ENCODE assay signal across 1 cellular context in the genomic region with DNA sequence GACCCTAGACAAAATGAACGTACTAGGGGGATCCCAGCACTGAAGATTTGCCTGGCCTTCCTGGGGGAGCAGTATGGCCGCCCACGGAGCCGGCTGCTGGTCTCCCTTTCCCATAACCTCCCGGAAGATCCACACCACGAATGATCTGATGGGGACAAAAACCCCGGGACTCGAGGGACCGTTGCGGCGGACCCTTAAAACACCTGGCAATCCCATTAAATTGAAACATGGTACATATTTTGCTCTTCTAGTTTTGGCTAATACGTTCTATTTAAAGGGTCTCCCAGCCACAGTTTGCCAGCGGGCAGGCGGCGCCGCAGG.
TF ChIP-seq lines count a peak whose summit lies in the region.

No MANE protein-coding gene starts in this region.

TF ChIP-seq in GM12878, 131 proteins besides CTCF, POLR2A, EP300 and RAD21:
- TF ChIP-seq POU2F2 (IDR thresholded peaks at IDR 0.05; ENCODE audit: borderline replicate concordance, low read depth, low read length) = no peak
- no peak for TF ChIP-seq RAD51 (IDR thresholded peaks at IDR 0.05)
- TF ChIP-seq, protein P1, sequence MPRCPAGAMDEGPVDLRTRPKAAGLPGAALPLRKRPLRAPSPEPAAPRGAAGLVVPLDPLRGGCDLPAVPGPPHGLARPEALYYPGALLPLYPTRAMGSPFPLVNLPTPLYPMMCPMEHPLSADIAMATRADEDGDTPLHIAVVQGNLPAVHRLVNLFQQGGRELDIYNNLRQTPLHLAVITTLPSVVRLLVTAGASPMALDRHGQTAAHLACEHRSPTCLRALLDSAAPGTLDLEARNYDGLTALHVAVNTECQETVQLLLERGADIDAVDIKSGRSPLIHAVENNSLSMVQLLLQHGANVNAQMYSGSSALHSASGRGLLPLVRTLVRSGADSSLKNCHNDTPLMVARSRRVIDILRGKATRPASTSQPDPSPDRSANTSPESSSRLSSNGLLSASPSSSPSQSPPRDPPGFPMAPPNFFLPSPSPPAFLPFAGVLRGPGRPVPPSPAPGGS (IDR thresholded peaks at IDR 0.05; ENCODE audit: borderline replicate concordance, insufficient read depth, low read depth, low read length, poor library complexity, severe bottlenecking) = no peak
- TF ChIP-seq, protein P2, sequence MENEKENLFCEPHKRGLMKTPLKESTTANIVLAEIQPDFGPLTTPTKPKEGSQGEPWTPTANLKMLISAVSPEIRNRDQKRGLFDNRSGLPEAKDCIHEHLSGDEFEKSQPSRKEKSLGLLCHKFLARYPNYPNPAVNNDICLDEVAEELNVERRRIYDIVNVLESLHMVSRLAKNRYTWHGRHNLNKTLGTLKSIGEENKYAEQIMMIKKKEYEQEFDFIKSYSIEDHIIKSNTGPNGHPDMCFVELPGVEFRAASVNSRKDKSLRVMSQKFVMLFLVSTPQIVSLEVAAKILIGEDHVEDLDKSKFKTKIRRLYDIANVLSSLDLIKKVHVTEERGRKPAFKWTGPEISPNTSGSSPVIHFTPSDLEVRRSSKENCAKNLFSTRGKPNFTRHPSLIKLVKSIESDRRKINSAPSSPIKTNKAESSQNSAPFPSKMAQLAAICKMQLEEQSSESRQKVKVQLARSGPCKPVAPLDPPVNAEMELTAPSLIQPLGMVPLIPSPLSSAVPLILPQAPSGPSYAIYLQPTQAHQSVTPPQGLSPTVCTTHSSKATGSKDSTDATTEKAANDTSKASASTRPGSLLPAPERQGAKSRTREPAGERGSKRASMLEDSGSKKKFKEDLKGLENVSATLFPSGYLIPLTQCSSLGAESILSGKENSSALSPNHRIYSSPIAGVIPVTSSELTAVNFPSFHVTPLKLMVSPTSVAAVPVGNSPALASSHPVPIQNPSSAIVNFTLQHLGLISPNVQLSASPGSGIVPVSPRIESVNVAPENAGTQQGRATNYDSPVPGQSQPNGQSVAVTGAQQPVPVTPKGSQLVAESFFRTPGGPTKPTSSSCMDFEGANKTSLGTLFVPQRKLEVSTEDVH (IDR thresholded peaks at IDR 0.05; ENCODE audit: low read depth, partially characterized antibody) = no peak
- TF ChIP-seq HDGF (IDR thresholded peaks at IDR 0.05) = 0 out of 2 replicates have a peak, but pooled peaks have one; percentile 25
- TF ChIP-seq, protein P3, sequence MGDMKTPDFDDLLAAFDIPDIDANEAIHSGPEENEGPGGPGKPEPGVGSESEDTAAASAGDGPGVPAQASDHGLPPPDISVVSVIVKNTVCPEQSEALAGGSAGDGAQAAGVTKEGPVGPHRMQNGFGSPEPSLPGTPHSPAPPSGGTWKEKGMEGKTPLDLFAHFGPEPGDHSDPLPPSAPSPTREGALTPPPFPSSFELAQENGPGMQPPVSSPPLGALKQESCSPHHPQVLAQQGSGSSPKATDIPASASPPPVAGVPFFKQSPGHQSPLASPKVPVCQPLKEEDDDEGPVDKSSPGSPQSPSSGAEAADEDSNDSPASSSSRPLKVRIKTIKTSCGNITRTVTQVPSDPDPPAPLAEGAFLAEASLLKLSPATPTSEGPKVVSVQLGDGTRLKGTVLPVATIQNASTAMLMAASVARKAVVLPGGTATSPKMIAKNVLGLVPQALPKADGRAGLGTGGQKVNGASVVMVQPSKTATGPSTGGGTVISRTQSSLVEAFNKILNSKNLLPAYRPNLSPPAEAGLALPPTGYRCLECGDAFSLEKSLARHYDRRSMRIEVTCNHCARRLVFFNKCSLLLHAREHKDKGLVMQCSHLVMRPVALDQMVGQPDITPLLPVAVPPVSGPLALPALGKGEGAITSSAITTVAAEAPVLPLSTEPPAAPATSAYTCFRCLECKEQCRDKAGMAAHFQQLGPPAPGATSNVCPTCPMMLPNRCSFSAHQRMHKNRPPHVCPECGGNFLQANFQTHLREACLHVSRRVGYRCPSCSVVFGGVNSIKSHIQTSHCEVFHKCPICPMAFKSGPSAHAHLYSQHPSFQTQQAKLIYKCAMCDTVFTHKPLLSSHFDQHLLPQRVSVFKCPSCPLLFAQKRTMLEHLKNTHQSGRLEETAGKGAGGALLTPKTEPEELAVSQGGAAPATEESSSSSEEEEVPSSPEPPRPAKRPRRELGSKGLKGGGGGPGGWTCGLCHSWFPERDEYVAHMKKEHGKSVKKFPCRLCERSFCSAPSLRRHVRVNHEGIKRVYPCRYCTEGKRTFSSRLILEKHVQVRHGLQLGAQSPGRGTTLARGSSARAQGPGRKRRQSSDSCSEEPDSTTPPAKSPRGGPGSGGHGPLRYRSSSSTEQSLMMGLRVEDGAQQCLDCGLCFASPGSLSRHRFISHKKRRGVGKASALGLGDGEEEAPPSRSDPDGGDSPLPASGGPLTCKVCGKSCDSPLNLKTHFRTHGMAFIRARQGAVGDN (IDR thresholded peaks at IDR 0.05) = peak; percentile 69
TF ChIP-seq in GM12878: peak in this region for 2.
